In genomic region chr1:204932573-204932909, GRCh38 we compare ENCODE assay signal across 30 cellular contexts.
"Had no signal": no experiment of that assay in that cellular context is flagged by ENCODE, and none has a peak within 500 bp of the region (broad histone marks: within the 10 kb centered on the region; RNA-seq: fewer than 3 reads in every experiment).

No MANE protein-coding gene starts in this region.

- H3K9me3 ChIP-seq: SJCRH30 had no signal

- DNase-seq: activated CD4-positive, alpha-beta T cell treated with anti-CD3 and anti-CD28 coated beads, Interleukin-2, amount 10 ng/mL, durations not matched to agents 24 days and 14 days; activated CD4-positive, alpha-beta T cell treated with anti-CD3 and anti-CD28 coated beads, Interleukin-2, amount 50 U/mL, for 4 hours; activated CD8-positive, alpha-beta T cell treated with anti-CD3 and anti-CD28 coated beads for 36 hours; activated effector memory CD4-positive, alpha-beta T cell treated with anti-CD3 and anti-CD28 coated beads, Interleukin-2, amount 50 U/mL, for 16 hours; activated naive CD4-positive, alpha-beta T cell; activated naive CD4-positive, alpha-beta T cell treated with anti-CD3 and anti-CD28 coated beads, Interleukin-2, amount 50 U/mL, for 16 hours; activated naive CD8-positive, alpha-beta T cell treated with anti-CD3 and anti-CD28 coated beads for 36 hours; activated T-cell treated with anti-CD3 and anti-CD28 coated beads, Interleukin-2, amount 50 U/mL, for 1 hour; activated T-cell treated with anti-CD3 and anti-CD28 coated beads, Interleukin-2, amount 50 U/mL, for 72 hours; amniotic stem cell; brain microvascular endothelial cell; central memory CD4-positive, alpha-beta T cell; MM.1S; MV-4-11; NCI-H1092; NCI-H1436 treated with DMSO at 0.1 percent for 48 hours; NCI-H1694 treated with DMSO at 0.1 percent for 48 hours; NCI-H2029; NCI-H446; NCI-H510A treated with DMSO at 0.1 percent for 48 hours; NCI-H526 treated with DMSO at 0.1 percent for 48 hours; NCI-H774; SHP77; SJCRH30; T1000 had no signal

- H3K27ac ChIP-seq: brain microvascular endothelial cell, KMS-11, SJCRH30, SK-N-MC had no signal

- H3K4me2 ChIP-seq: KMS-11 had no signal

- H3K9ac ChIP-seq: KMS-11 had no signal

- H3K4me3 ChIP-seq: SJCRH30, SK-N-MC had no signal

- ATAC-seq: activated CD8-positive, alpha-beta T cell treated with anti-CD3 and anti-CD28 coated beads for 36 hours; activated T-cell treated with anti-CD3 and anti-CD28 coated beads, Interleukin-2, amount 50 U/mL, for 72 hours; activated T-helper 17 cell treated with anti-CD3 and anti-CD28 coated beads, Interleukin-2, amount 50 U/mL, for 72 hours; Panc1 had no signal

- H3K27me3 ChIP-seq: brain microvascular endothelial cell, SJCRH30 had no signal

- H3K36me3 ChIP-seq: brain microvascular endothelial cell, SJCRH30 had no signal

- FAIRE-seq: TTC549 had no signal
